ENCODE assay signal across 24 cellular contexts in the genomic region with DNA sequence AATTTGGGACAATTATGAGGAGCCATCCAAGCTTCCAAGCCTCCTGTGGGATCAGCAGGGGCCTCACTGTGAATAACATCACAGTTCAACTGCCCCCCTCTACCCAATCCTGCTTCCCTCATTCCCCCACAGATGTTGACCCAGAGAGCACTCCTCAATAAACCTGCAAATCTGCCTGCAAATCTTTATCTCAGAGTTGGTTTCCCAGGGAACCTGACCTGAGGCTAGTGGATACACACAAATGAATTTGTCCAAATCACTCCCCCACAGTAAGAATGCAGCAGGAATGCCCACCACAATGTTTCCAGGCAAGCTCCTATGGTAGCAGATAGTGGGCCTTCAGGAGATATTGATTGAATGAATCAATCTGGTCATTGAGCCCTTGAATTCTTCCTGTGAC. TPM values are rescaled to one million over a fixed set of nuclear protein-coding genes. Genes with fewer than 3 reads are reported as not detected.
DNase-seq lines count a peak whose midpoint lies in the region; ATAC-seq and TF ChIP-seq lines count a peak whose summit lies in the region.
"Had no signal": no experiment of that assay in that cellular context is flagged by ENCODE, and none has a peak within 500 bp of the region (broad histone marks: within the 10 kb centered on the region; RNA-seq: fewer than 3 reads in every experiment).

No MANE protein-coding gene starts in this region.

- H3K36me3 Mint-ChIP-seq in osteocyte (ENCODE audit: unreplicated experiment) (no peaks in the 10 kb centered on the region), endothelial cell (ENCODE audit: low read depth, unreplicated experiment) (peaks cover 5% of the 10 kb centered on the region)
- H3K36me3 Mint-ChIP-seq in activated CD4-positive, alpha-beta memory T cell treated with anti-CD3 and anti-CD28 coated beads, Interleukin-2, amount 10 ng/mL, durations not matched to agents 7 days and 5 days (ENCODE audit: low read depth): no peaks in the 10 kb centered on the region
- H3K36me3 Mint-ChIP-seq: CD14-positive monocyte had no signal

- DNase-seq in M059J (ENCODE audit: low read depth) (peak; percentile 29), NCI-H226 (peak; percentile 49), RPMI7951 (ENCODE audit: low read depth) (peak; percentile 57), osteocyte (ENCODE audit: extremely low spot score, unreplicated experiment) (peak; percentile 51), endothelial cell (ENCODE audit: low spot score) (no peak)
- DNase-seq in activated CD4-positive, alpha-beta memory T cell treated with anti-CD3 and anti-CD28 coated beads, Interleukin-2, amount 10 ng/mL, durations not matched to agents 7 days and 5 days: no peak
- DNase-seq: 8988T; ACHN; BE2C; C1 segment of cervical spinal cord; CD4-positive, alpha-beta memory T cell; CD4-positive, CD25-positive, alpha-beta regulatory T cell; CD8-positive, alpha-beta memory T cell; COR-L47; DMS 273 treated with DMSO at 0.1 percent for 48 hours; DMS153; DMS79; DND-41; EL; GDM1 had no signal

- H3K27ac Mint-ChIP-seq in osteocyte (ENCODE audit: unreplicated experiment) (no peak overlapping the region), endothelial cell (ENCODE audit: unreplicated experiment) (no peak overlapping the region)
- no peak overlapping the region for H3K27ac Mint-ChIP-seq in activated CD4-positive, alpha-beta memory T cell treated with anti-CD3 and anti-CD28 coated beads, Interleukin-2, amount 10 ng/mL, durations not matched to agents 7 days and 5 days
- H3K27ac Mint-ChIP-seq: CD14-positive monocyte; CD4-positive, CD25-positive, alpha-beta regulatory T cell had no signal

- peaks cover 22% of the 10 kb centered on the region for H3K27me3 Mint-ChIP-seq in osteocyte (ENCODE audit: unreplicated experiment)
- peaks cover 1% of the 10 kb centered on the region for H3K27me3 Mint-ChIP-seq in endothelial cell (ENCODE audit: unreplicated experiment)
- no peaks in the 10 kb centered on the region for H3K27me3 Mint-ChIP-seq in activated CD4-positive, alpha-beta memory T cell treated with anti-CD3 and anti-CD28 coated beads, Interleukin-2, amount 10 ng/mL, durations not matched to agents 7 days and 5 days
- H3K27me3 Mint-ChIP-seq: CD4-positive, alpha-beta memory T cell; CD4-positive, CD25-positive, alpha-beta regulatory T cell; CD8-positive, alpha-beta memory T cell had no signal

- no peak for ATAC-seq in GM21423 (IDR thresholded peaks at IDR 0.05; ENCODE audit: unreplicated experiment)
- ATAC-seq: GM12878 had no signal

- no peak for TF ChIP-seq CTCF in osteocyte (IDR thresholded peaks at IDR 0.05)
- no peak for TF ChIP-seq CTCF in endothelial cell (IDR thresholded peaks at IDR 0.05; ENCODE audit: unreplicated experiment)

- H3K4me1 Mint-ChIP-seq in osteocyte (ENCODE audit: unreplicated experiment) (no peaks in the 10 kb centered on the region), endothelial cell (ENCODE audit: unreplicated experiment) (peaks cover 4% of the 10 kb centered on the region)
- peaks cover 12% of the 10 kb centered on the region for H3K4me1 Mint-ChIP-seq in activated CD4-positive, alpha-beta memory T cell treated with anti-CD3 and anti-CD28 coated beads, Interleukin-2, amount 10 ng/mL, durations not matched to agents 7 days and 5 days
- H3K4me1 Mint-ChIP-seq: CD14-positive monocyte had no signal

- CTCF ChIA-PET in activated CD4-positive, alpha-beta memory T cell treated with anti-CD3 and anti-CD28 coated beads, Interleukin-2, amount 10 ng/mL, durations not matched to agents 7 days and 5 days (lab: Charles Lee): no interaction called here

- H3K4me3 Mint-ChIP-seq in osteocyte (ENCODE audit: unreplicated experiment) (no peak overlapping the region), endothelial cell (ENCODE audit: unreplicated experiment) (no peak overlapping the region)
- no peak overlapping the region for H3K4me3 Mint-ChIP-seq in activated CD4-positive, alpha-beta memory T cell treated with anti-CD3 and anti-CD28 coated beads, Interleukin-2, amount 10 ng/mL, durations not matched to agents 7 days and 5 days
- H3K4me3 Mint-ChIP-seq: CD14-positive monocyte; CD4-positive, alpha-beta memory T cell; CD4-positive, CD25-positive, alpha-beta regulatory T cell; CD8-positive, alpha-beta memory T cell had no signal

- H3K9me3 Mint-ChIP-seq in osteocyte (ENCODE audit: unreplicated experiment) (no peaks in the 10 kb centered on the region), endothelial cell (ENCODE audit: unreplicated experiment) (no peaks in the 10 kb centered on the region)
- H3K9me3 Mint-ChIP-seq in activated CD4-positive, alpha-beta memory T cell treated with anti-CD3 and anti-CD28 coated beads, Interleukin-2, amount 10 ng/mL, durations not matched to agents 7 days and 5 days: no peaks in the 10 kb centered on the region
- H3K9me3 Mint-ChIP-seq: CD4-positive, alpha-beta memory T cell; CD8-positive, alpha-beta memory T cell had no signal

- POLR2A ChIA-PET in activated CD4-positive, alpha-beta memory T cell treated with anti-CD3 and anti-CD28 coated beads, Interleukin-2, amount 10 ng/mL, durations not matched to agents 7 days and 5 days (lab: Charles Lee): no interaction called here

RNA-seq across cellular contexts. Expression of a gene that starts 56.4 kb away (rescaled TPM):
- 4.2 and 10.0 TPM in 2 replicates for total RNA-seq in M059J (2014; rRNA removed; shearing (Covaris generic))
- 4.1 and 5.4 TPM in 2 replicates for total RNA-seq in RPMI7951 (2014; rRNA removed; shearing (Covaris generic))
- total RNA-seq in osteocyte (0.78 and 0.97 TPM in 2 replicates), endothelial cell (ENCODE audit: unreplicated experiment) (8.9 TPM)
- total RNA-seq in activated CD4-positive, alpha-beta memory T cell treated with anti-CD3 and anti-CD28 coated beads, Interleukin-2, amount 10 ng/mL, durations not matched to agents 7 days and 5 days: 10 to 100 TPM; 27.8 to 28.8 TPM
- total RNA-seq: G401 had no signal

Comparison
In these comparisons a context has a peak if more than half of its experiments do, and no peak if none do; other contexts are left out.
1. DNase-seq: peak in M059J (single experiment), NCI-H226 (single experiment), RPMI7951 (single experiment) and osteocyte (single experiment); none in endothelial cell (single experiment) and activated CD4-positive, alpha-beta memory T cell treated with anti-CD3 and anti-CD28 coated beads, Interleukin-2, amount 10 ng/mL, durations not matched to agents 7 days and 5 days (single experiment).